17 cellular contexts compared by ENCODE assay signal in the genomic region with DNA sequence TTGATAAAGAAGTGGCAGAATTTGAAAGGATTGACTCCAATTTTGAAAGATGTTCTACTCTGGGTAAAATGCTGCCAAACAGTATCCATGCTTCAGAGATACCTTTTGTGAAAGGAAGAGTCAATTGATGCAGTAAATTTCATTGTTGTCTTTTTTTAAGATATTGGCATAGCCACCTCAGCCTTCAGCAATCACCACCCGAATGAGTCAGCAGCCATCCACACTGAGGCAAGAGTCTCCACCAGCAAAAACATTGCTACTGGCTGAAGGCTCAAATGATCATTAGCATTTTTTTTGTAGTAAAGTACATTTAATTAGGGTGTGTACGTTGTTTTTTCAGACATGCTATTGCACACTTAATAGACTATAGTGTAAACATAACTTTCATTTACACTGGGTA. TPM values are rescaled to one million over a fixed set of nuclear protein-coding genes. Genes with fewer than 3 reads are reported as not detected.
DNase-seq lines count a peak whose midpoint lies in the region; ATAC-seq and TF ChIP-seq lines count a peak whose summit lies in the region.
"Had no signal": no experiment of that assay in that cellular context is flagged by ENCODE, and none has a peak within 500 bp of the region (broad histone marks: within the 10 kb centered on the region; RNA-seq: fewer than 3 reads in every experiment).

No MANE protein-coding gene starts in this region.

- no peaks in the 10 kb centered on the region for H3K27me3 ChIP-seq in right lobe of liver
- H3K27me3 ChIP-seq: colonic mucosa, gastrocnemius medialis, tibial nerve had no signal

- peak; percentile 15 for DNase-seq in AG08396 (ENCODE audit: low spot score)
- DNase-seq in HT-29 (ENCODE audit: low spot score): peak; percentile 29
- peak; percentile 70 for DNase-seq in astrocyte of the hippocampus (ENCODE audit: low read depth, low spot score)
- peak; percentile 12 for DNase-seq in glomerular visceral epithelial cell (ENCODE audit: extremely low spot score)
- DNase-seq in activated naive CD4-positive, alpha-beta T cell treated with anti-CD3 and anti-CD28 coated beads, Interleukin-2, amount 50 U/mL, for 72 hours (ENCODE audit: low spot score in 2 of 2): no peak
- no peak for DNase-seq in right lobe of liver
- DNase-seq in germinal center (ENCODE audit: low spot score): no peak
- DNase-seq: activated B cell treated with CpG ODN at 0.5 μM for 24 hours; activated naive CD4-positive, alpha-beta T cell treated with anti-CD3 and anti-CD28 coated beads, Interleukin-2, amount 50 U/mL, for 16 hours; colonic mucosa; gastrocnemius medialis; GOT3; NCI-H1092 had no signal

- H3K36me3 Mint-ChIP-seq in activated naive CD4-positive, alpha-beta T cell treated with anti-CD3 and anti-CD28 coated beads, Interleukin-2, amount 50 U/mL, for 72 hours: peaks cover 6 to 8% of the 10 kb centered on the region in 2 donors

- intact Hi-C loops in right lobe of liver (cut with DNase I): no loop called here

- no peaks in the 10 kb centered on the region for H3K36me3 ChIP-seq in right lobe of liver
- H3K36me3 ChIP-seq: colonic mucosa had no signal

- 93% methylated on average over 2 of the region's 2 CpGs for WGBS in right lobe of liver (ENCODE audit: insufficient coverage, low coverage, low lambda C conversion rate, missing lambda C conversion rate)

- no peak for ATAC-seq in activated naive CD4-positive, alpha-beta T cell treated with anti-CD3 and anti-CD28 coated beads, Interleukin-2, amount 50 U/mL, for 72 hours
- ATAC-seq in right lobe of liver (no peak), GM18520 (IDR thresholded peaks at IDR 0.05; ENCODE audit: unreplicated experiment) (no peak)
- ATAC-seq: gastrocnemius medialis had no signal

- no peak overlapping the region for H3K4me3 ChIP-seq in right lobe of liver
- H3K4me3 ChIP-seq: colonic mucosa, gastrocnemius medialis, tibial nerve had no signal

- no peak overlapping the region for H3K27ac ChIP-seq in right lobe of liver
- H3K27ac ChIP-seq: colonic mucosa, gastrocnemius medialis, tibial nerve had no signal

- no peak for TF ChIP-seq CTCF in right lobe of liver (IDR thresholded peaks at IDR 0.05)

- no peak overlapping the region for H3K27ac Mint-ChIP-seq in activated naive CD4-positive, alpha-beta T cell treated with anti-CD3 and anti-CD28 coated beads, Interleukin-2, amount 50 U/mL, for 72 hours
- H3K27ac Mint-ChIP-seq: activated B cell treated with CpG ODN at 0.5 μM for 24 hours had no signal

- H3K4me1 ChIP-seq in right lobe of liver: peaks cover 0 to 20% (median 8%) of the 10 kb centered on the region in 4 donors
- H3K4me1 ChIP-seq: colonic mucosa, gastrocnemius medialis had no signal

- TF ChIP-seq POLR2A in right lobe of liver (IDR thresholded peaks at IDR 0.05): no peak

- H3K9me3 Mint-ChIP-seq in activated naive CD4-positive, alpha-beta T cell treated with anti-CD3 and anti-CD28 coated beads, Interleukin-2, amount 50 U/mL, for 72 hours: no peaks in the 10 kb centered on the region
- H3K9me3 Mint-ChIP-seq: activated B cell treated with CpG ODN at 0.5 μM for 24 hours had no signal

- H3K9me3 ChIP-seq in right lobe of liver: no peaks in the 10 kb centered on the region
- H3K9me3 ChIP-seq: colonic mucosa, gastrocnemius medialis had no signal

RNA-seq across cellular contexts. Expression of a gene that starts 31.7 kb away (rescaled TPM):
- 0.18 and 0.23 TPM in 2 replicates for total RNA-seq in HT-29 (2014; rRNA removed; shearing (Covaris generic))
- total RNA-seq in activated naive CD4-positive, alpha-beta T cell treated with anti-CD3 and anti-CD28 coated beads, Interleukin-2, amount 50 U/mL, for 72 hours: under 1 TPM in 1 of 2 donors, not detected in 1; 0.12 TPM
- under 1 TPM in 3 of 6 experiments, not detected in 3; 0.07 to 0.12 (median 0.10) TPM for total RNA-seq in right lobe of liver
- total RNA-seq: colonic mucosa, gastrocnemius medialis had no signal

RNA-seq across cellular contexts. Expression of a gene that starts 44.8 kb away (rescaled TPM):
- 2.1 and 2.6 TPM in 2 replicates for total RNA-seq in HT-29 (2014; rRNA removed; shearing (Covaris generic))
- total RNA-seq in activated naive CD4-positive, alpha-beta T cell treated with anti-CD3 and anti-CD28 coated beads, Interleukin-2, amount 50 U/mL, for 72 hours: under 1 TPM in 1 of 2 donors, not detected in 1; 0.43 TPM
- total RNA-seq in right lobe of liver: 10 to 100 TPM in 3 of 6 experiments, under 1 TPM in 1, not detected in 2; 0.95 to 53.1 (median 12.6) TPM
- total RNA-seq: colonic mucosa, gastrocnemius medialis, mucosa of gallbladder, posterior vena cava, tibial nerve had no signal

Comparison
In these comparisons a context has a peak if more than half of its experiments do, and no peak if none do; other contexts are left out.
1. DNase-seq: peak in AG08396 (single experiment), HT-29 (single experiment), astrocyte of the hippocampus (single experiment) and glomerular visceral epithelial cell (single experiment); none in activated naive CD4-positive, alpha-beta T cell treated with anti-CD3 and anti-CD28 coated beads, Interleukin-2, amount 50 U/mL, for 72 hours (0 of 2), right lobe of liver (0 of 3) and germinal center (single experiment).